9 cellular contexts compared by ENCODE assay signal in genomic region chr11:62687508-62688396, GRCh38. TPM values are rescaled to one million over a fixed set of nuclear protein-coding genes. Genes with fewer than 3 reads are reported as not detected.
DNase-seq lines count a peak whose midpoint lies in the region; ATAC-seq and TF ChIP-seq lines count a peak whose summit lies in the region.
"Had no signal": no experiment of that assay in that cellular context is flagged by ENCODE, and none has a peak within 500 bp of the region (broad histone marks: within the 10 kb centered on the region; RNA-seq: fewer than 3 reads in every experiment).

No MANE protein-coding gene starts in this region.

- intact Hi-C loops in right lobe of liver (cut with DNase I): no loop called here
- intact Hi-C loops in upper lobe of right lung (cut with DNase I): no loop called here

- H3K4me3 ChIP-seq in right lobe of liver (peak overlapping the region in 1 of 3 donors; percentile 26), upper lobe of right lung (peak overlapping the region; percentile 19)

- TF ChIP-seq POLR2A in right lobe of liver (IDR thresholded peaks at IDR 0.05): no peak

- TF ChIP-seq CTCF in right lobe of liver (IDR thresholded peaks at IDR 0.05): no peak
- no peak for TF ChIP-seq CTCF in upper lobe of right lung (IDR thresholded peaks at IDR 0.05)

- peak; percentile 20 to 71 (median 33) for ATAC-seq in right lobe of liver
- ATAC-seq in upper lobe of right lung: peak; percentile 46
- ATAC-seq in HG02852 (IDR thresholded peaks at IDR 0.05; ENCODE audit: unreplicated experiment): no peak

- 79% methylated on average over 13 of the region's 74 CpGs for WGBS in right lobe of liver (ENCODE audit: insufficient coverage, low coverage, low lambda C conversion rate, missing lambda C conversion rate)

- H3K27ac ChIP-seq in right lobe of liver (no peak overlapping the region), upper lobe of right lung (no peak overlapping the region)
- H3K27ac ChIP-seq: 22Rv1 had no signal

- DNase-seq in DMS53 (lab: John Stamatoyannopoulos, UW): peak; percentile 45
- no peak for DNase-seq in DMS53 treated with DMSO at 0.1 percent for 48 hours (lab: John Stamatoyannopoulos, UW; ENCODE audit: unreplicated experiment)
- no peak for DNase-seq in right lobe of liver
- DNase-seq in upper lobe of right lung: no peak
- no peak for DNase-seq in GF-D8 (lab: John Stamatoyannopoulos, UW)
- DNase-seq: cerebellar nuclear complex, SW 1271 had no signal

- H3K9me3 ChIP-seq in right lobe of liver: no peaks in the 10 kb centered on the region
- no peaks in the 10 kb centered on the region for H3K9me3 ChIP-seq in upper lobe of right lung

- H3K4me1 ChIP-seq in right lobe of liver (peaks cover 0 to 6% (median 0%) of the 10 kb centered on the region in 4 donors), upper lobe of right lung (no peaks in the 10 kb centered on the region)

- no peaks in the 10 kb centered on the region for H3K27me3 ChIP-seq in right lobe of liver
- peaks cover 9% of the 10 kb centered on the region for H3K27me3 ChIP-seq in upper lobe of right lung

- peaks cover 0 to 21% (median 4%) of the 10 kb centered on the region in 4 donors for H3K36me3 ChIP-seq in right lobe of liver
- peaks cover 25% of the 10 kb centered on the region for H3K36me3 ChIP-seq in upper lobe of right lung

RNA-seq across cellular contexts. Expression of gene LRRN4CL, which starts 1.6 kb away (rescaled TPM):
- total RNA-seq in right lobe of liver (under 1 TPM in 1 of 6 experiments, not detected in 5; 0.12 TPM), upper lobe of right lung (2.0 TPM)

RNA-seq across cellular contexts. Expression of gene UBXN1, which starts 8.9 kb away (rescaled TPM):
- total RNA-seq in right lobe of liver (10 to 100 TPM; 24.7 to 41.9 (median 28.0) TPM), upper lobe of right lung (95.2 TPM)

RNA-seq across cellular contexts. Expression of gene LBHD1, which starts 15.7 kb away (rescaled TPM):
- 1 to 10 TPM; 2.7 to 6.5 (median 3.7) TPM for total RNA-seq in right lobe of liver
- total RNA-seq in upper lobe of right lung: 6.1 TPM

RNA-seq across cellular contexts. Expression of gene UQCC3, which starts 16.3 kb away (rescaled TPM):
- 1 to 10 TPM; 4.0 to 6.3 (median 5.3) TPM for total RNA-seq in right lobe of liver
- 5.7 TPM for total RNA-seq in upper lobe of right lung

RNA-seq across cellular contexts. Expression of gene BSCL2, which starts 19.5 kb away (rescaled TPM):
- 10 to 100 TPM; 18.8 to 41.4 (median 34.3) TPM for total RNA-seq in right lobe of liver
- total RNA-seq in upper lobe of right lung: 65.6 TPM
